13 cellular contexts compared by ENCODE assay signal in genomic region chr22:31341386-31342088, GRCh38. TPM values are rescaled to one million over a fixed set of nuclear protein-coding genes. Genes with fewer than 3 reads are reported as not detected.
DNase-seq lines count a peak whose midpoint lies in the region; ATAC-seq and TF ChIP-seq lines count a peak whose summit lies in the region.
"Had no signal": no experiment of that assay in that cellular context is flagged by ENCODE, and none has a peak within 500 bp of the region (broad histone marks: within the 10 kb centered on the region; RNA-seq: fewer than 3 reads in every experiment).

No MANE protein-coding gene starts in this region.

- intact Hi-C loops in MCF 10A (cut with micrococcal nuclease) (loop anchor here (10.0 kb wide), 1 partner anchor 293 kb away; no protein-coding TSS in a partner anchor), mammary epithelial cell (cut with micrococcal nuclease) (no loop called here), thyroid gland (cut with DNase I) (loop anchor here (10.0 kb wide), 2 partner anchors 153 to 323 kb away; partner anchors contain the start of genes PISD and SFI1), right cardiac atrium (cut with DNase I) (loop anchor here in 1 of 4 donors (10.0 kb wide), 1 partner anchor 293 kb away; no protein-coding TSS in a partner anchor)

- no peaks in the 10 kb centered on the region for H3K27me3 Mint-ChIP-seq in MCF 10A (ENCODE audit: insufficient read depth, unreplicated experiment)
- H3K27me3 Mint-ChIP-seq in activated naive CD8-positive, alpha-beta T cell treated with anti-CD3 and anti-CD28 coated beads for 36 hours = no peaks in the 10 kb centered on the region
- H3K27me3 Mint-ChIP-seq in mesothelial cell of epicardium (ENCODE audit: low read depth) = no peaks in the 10 kb centered on the region

- no peaks in the 10 kb centered on the region for H4K20me1 ChIP-seq in mammary epithelial cell (ENCODE audit: insufficient read depth, low read length)

- ATAC-seq in GM21447 (IDR thresholded peaks at IDR 0.05; ENCODE audit: unreplicated experiment) = no peak
- no peak for ATAC-seq in GM18868 (IDR thresholded peaks at IDR 0.05; ENCODE audit: unreplicated experiment)
- ATAC-seq in right cardiac atrium = no peak
- ATAC-seq: PC-3 had no signal

- H3K4me3 ChIP-seq in mammary epithelial cell (replicated peaks in 1 of 3; ENCODE audit: insufficient read depth in 1 of 3, low read depth in 2 of 3, low read length in 3 of 3) (no peak overlapping the region), thyroid gland (replicated peaks in 1 of 3) (no peak overlapping the region), right cardiac atrium (ENCODE audit: low read length) (no peak overlapping the region)

- POLR2A ChIA-PET in MCF 10A (lab: Yijun Ruan, JAX) = no interaction called here

- dilution Hi-C loops in mammary epithelial cell (cut with HindIII; ENCODE audit: low sequenced_read_pairs) = no loop called here

- H3K9me3 Mint-ChIP-seq in MCF 10A (ENCODE audit: unreplicated experiment) (no peaks in the 10 kb centered on the region), mesothelial cell of epicardium (no peaks in the 10 kb centered on the region)
- no peaks in the 10 kb centered on the region for H3K9me3 Mint-ChIP-seq in activated naive CD8-positive, alpha-beta T cell treated with anti-CD3 and anti-CD28 coated beads for 36 hours

- H3K27ac Mint-ChIP-seq in MCF 10A (ENCODE audit: low read depth, unreplicated experiment) = no peak overlapping the region
- H3K27ac Mint-ChIP-seq in activated naive CD8-positive, alpha-beta T cell treated with anti-CD3 and anti-CD28 coated beads for 36 hours = peak overlapping the region; percentile 95
- peak overlapping the region; percentile 96 for H3K27ac Mint-ChIP-seq in mesothelial cell of epicardium

- H3K9ac ChIP-seq in mammary epithelial cell (ENCODE audit: insufficient read depth, low read length) = no peak overlapping the region

- BruUV-seq in MCF 10A (replicated peaks; lab: Mats Ljungman, UMichigan) (no TSS peak), mammary epithelial cell (replicated peaks; lab: Mats Ljungman, UMichigan) (no TSS peak)

- no peak overlapping the region for H3K4me2 ChIP-seq in mammary epithelial cell (ENCODE audit: insufficient read depth, low read depth, low read length)

- H3K4me3 Mint-ChIP-seq in MCF 10A (ENCODE audit: unreplicated experiment) (peak overlapping the region; percentile 39), mesothelial cell of epicardium (peak overlapping the region; percentile 74)
- H3K4me3 Mint-ChIP-seq in activated naive CD8-positive, alpha-beta T cell treated with anti-CD3 and anti-CD28 coated beads for 36 hours = peak overlapping the region; percentile 96

- CTCF ChIA-PET in MCF 10A (lab: Yijun Ruan, JAX) = interaction anchor here (0.7 to 1.0 kb wide), 2 partner anchors 7 to 28 kb away, joined by 3 to 4 read pairs; no protein-coding TSS in a partner anchor
- CTCF ChIA-PET in mammary epithelial cell (lab: Charles Lee; ENCODE audit: low non-redundant PET) = no interaction called here

- H3K9me3 ChIP-seq in mammary epithelial cell (replicated peaks; ENCODE audit: insufficient read depth, low read length) (no peaks in the 10 kb centered on the region), thyroid gland (no peaks in the 10 kb centered on the region), right cardiac atrium (ENCODE audit: control insufficient read depth, low read length) (no peaks in the 10 kb centered on the region)

- no peak for TF ChIP-seq CTCF in MCF 10A (IDR thresholded peaks at IDR 0.05; ENCODE audit: unreplicated experiment)
- TF ChIP-seq CTCF in mammary epithelial cell (conservative IDR thresholded peaks at IDR 0.05 in 1 of 2, IDR thresholded peaks at IDR 0.05 in 1 of 2; ENCODE audit: extremely low read depth in 1 of 2, insufficient read depth in 1 of 2, low read depth in 1 of 2, low read length in 2 of 2) = no peak
- no peak for TF ChIP-seq CTCF in mesothelial cell of epicardium (IDR thresholded peaks at IDR 0.05; ENCODE audit: unreplicated experiment)
- no peak for TF ChIP-seq CTCF in thyroid gland (IDR thresholded peaks at IDR 0.05)

- no peak overlapping the region for H3K27ac ChIP-seq in mammary epithelial cell (ENCODE audit: insufficient read depth, low read depth, low read length)
- H3K27ac ChIP-seq in thyroid gland = peak overlapping the region; percentile 59 to 94 (median 90)
- no peak overlapping the region for H3K27ac ChIP-seq in right cardiac atrium (ENCODE audit: low read length)

- H2AFZ ChIP-seq in mammary epithelial cell (ENCODE audit: low read depth, low read length) = no peak overlapping the region

- 91% methylated on average over 13 of the region's 14 CpGs for WGBS in mammary epithelial cell (ENCODE audit: low coverage, missing lambda C conversion rate)
- 57 to 63% methylated on average over 14 of the region's 14 CpGs for WGBS in thyroid gland, 2 donors
- 77% methylated on average over 14 of the region's 14 CpGs for WGBS in right cardiac atrium

- H3K79me2 ChIP-seq in mammary epithelial cell (ENCODE audit: insufficient read depth, low read length) = no peaks in the 10 kb centered on the region

- peaks cover 14% of the 10 kb centered on the region for H3K4me1 Mint-ChIP-seq in MCF 10A (ENCODE audit: insufficient read depth, unreplicated experiment)
- peaks cover 60% of the 10 kb centered on the region for H3K4me1 Mint-ChIP-seq in activated naive CD8-positive, alpha-beta T cell treated with anti-CD3 and anti-CD28 coated beads for 36 hours
- peaks cover 55% of the 10 kb centered on the region for H3K4me1 Mint-ChIP-seq in mesothelial cell of epicardium

- H3K4me1 ChIP-seq in mammary epithelial cell (ENCODE audit: insufficient read depth, low read length) (peaks cover 31% of the 10 kb centered on the region), thyroid gland (peaks cover 56 to 61% of the 10 kb centered on the region in 2 donors), right cardiac atrium (ENCODE audit: control insufficient read depth, insufficient read depth, low read length) (peaks cover 5% of the 10 kb centered on the region)

- no peak for TF ChIP-seq POLR2A in thyroid gland (IDR thresholded peaks at IDR 0.05)

- H3K36me3 Mint-ChIP-seq in MCF 10A (ENCODE audit: insufficient read depth, unreplicated experiment) (peaks cover 39% of the 10 kb centered on the region), mesothelial cell of epicardium (peaks cover 12% of the 10 kb centered on the region)
- H3K36me3 Mint-ChIP-seq in activated naive CD8-positive, alpha-beta T cell treated with anti-CD3 and anti-CD28 coated beads for 36 hours = peaks cover 59% of the 10 kb centered on the region

- H3K36me3 ChIP-seq in mammary epithelial cell (ENCODE audit: insufficient read depth, low read length) (no peaks in the 10 kb centered on the region), thyroid gland (peaks cover 4 to 7% of the 10 kb centered on the region in 2 donors)

- no peaks in the 10 kb centered on the region for H3K27me3 ChIP-seq in mammary epithelial cell (ENCODE audit: insufficient read depth, low read length)
- H3K27me3 ChIP-seq in thyroid gland = no peaks in the 10 kb centered on the region
- H3K27me3 ChIP-seq in right cardiac atrium (ENCODE audit: control insufficient read depth, insufficient read depth) = no peaks in the 10 kb centered on the region

- in situ Hi-C loops in mammary epithelial cell (cut with MboI; ENCODE audit: low sequenced_read_pairs in 2 of 2) = no loop called here

- DNase-seq in MCF 10A (ENCODE audit: unreplicated experiment) (no peak), mammary epithelial cell (no peak), mesothelial cell of epicardium (ENCODE audit: low spot score in 2 of 2, unreplicated experiment in 2 of 2) (no peak), thyroid gland (peak in 1 of 2 donors; percentile 20), right cardiac atrium (no peak)
- DNase-seq in activated naive CD8-positive, alpha-beta T cell treated with anti-CD3 and anti-CD28 coated beads for 36 hours = no peak
- DNase-seq: activated CD8-positive, alpha-beta memory T cell treated with anti-CD3 and anti-CD28 coated beads for 24 hours; foreskin fibroblast; H7; NCI-H2171 treated with DMSO at 0.1 percent for 48 hours; PC-3 had no signal

RNA-seq across cellular contexts. Expression of gene PATZ1, which starts 4.6 kb away (rescaled TPM):
- 16.0 and 19.2 TPM in 2 replicates for total RNA-seq in MCF 10A (2022)
- total RNA-seq in mammary epithelial cell = 1 to 10 TPM; 7.2 to 8.3 TPM
- polyA plus RNA-seq in mammary epithelial cell = 4.7 TPM
- polyA minus RNA-seq in mammary epithelial cell = 13.1 TPM
- total RNA-seq in activated naive CD8-positive, alpha-beta T cell treated with anti-CD3 and anti-CD28 coated beads for 36 hours = 10 to 100 TPM; 35.3 to 36.3 TPM
- 70.9 to 73.6 TPM (median 71.7 TPM) in 3 replicates for total RNA-seq in mesothelial cell of epicardium
- total RNA-seq in thyroid gland = 10 to 100 TPM; 33.6 to 54.7 (median 46.1) TPM
- 10 to 100 TPM; 12.2 to 16.4 (median 14.4) TPM for total RNA-seq in right cardiac atrium
- 8.4 TPM for polyA plus RNA-seq in right cardiac atrium

RNA-seq across cellular contexts. Expression of gene PIK3IP1, which starts 49.2 kb away (rescaled TPM):
- total RNA-seq in MCF 10A (2022) (0.25 and 0.93 TPM in 2 replicates), mammary epithelial cell (10 to 100 TPM in 1 of 2 donors, 1 to 10 TPM in 1; 2.9 to 14.2 TPM), mesothelial cell of epicardium (16.9 to 19.1 TPM (median 17.4 TPM) in 3 replicates), thyroid gland (10 to 100 TPM; 39.8 to 88.4 (median 48.1) TPM), right cardiac atrium (10 to 100 TPM in 2 of 4 donors, 1 to 10 TPM in 2; 5.9 to 17.6 (median 10.8) TPM)
- polyA plus RNA-seq in mammary epithelial cell (2.8 TPM), right cardiac atrium (14.0 TPM)
- polyA minus RNA-seq in mammary epithelial cell = 0.31 TPM
- total RNA-seq in activated naive CD8-positive, alpha-beta T cell treated with anti-CD3 and anti-CD28 coated beads for 36 hours = 10 to 100 TPM; 10.7 to 11.3 TPM

RNA-seq across cellular contexts. Expression of gene DRG1, which starts 57.9 kb away (rescaled TPM):
- total RNA-seq in MCF 10A (2022) (84.8 and 101 TPM in 2 replicates), mammary epithelial cell (10 to 100 TPM; 64.8 to 65.3 TPM), mesothelial cell of epicardium (57.8 to 62.9 TPM (median 59.1 TPM) in 3 replicates), thyroid gland (10 to 100 TPM; 57.7 to 67.6 (median 66.3) TPM), right cardiac atrium (10 to 100 TPM; 53.5 to 73.3 (median 62.5) TPM)
- polyA plus RNA-seq in mammary epithelial cell (67.0 TPM), right cardiac atrium (48.0 TPM)
- polyA minus RNA-seq in mammary epithelial cell = 56.5 TPM
- total RNA-seq in activated naive CD8-positive, alpha-beta T cell treated with anti-CD3 and anti-CD28 coated beads for 36 hours = 100 to 1,000 TPM in 1 of 2 experiments, 10 to 100 TPM in 1; 95.8 to 103 TPM

Comparison
In these comparisons a context has a peak if more than half of its experiments do, and no peak if none do; other contexts are left out.
1. H3K4me3 Mint-ChIP-seq: peak in every context shown above with its lines; median percentile 96 in activated naive CD8-positive, alpha-beta T cell treated with anti-CD3 and anti-CD28 coated beads for 36 hours; 74 in mesothelial cell of epicardium; 39 in MCF 10A.
2. H3K27ac ChIP-seq: peak in thyroid gland (3 of 3); none in mammary epithelial cell (single experiment) and right cardiac atrium (single experiment).